Comparison of ENCODE assay signal across 9 cellular contexts in genomic region chr1:12144236-12144635, GRCh38. TPM values are rescaled to one million over a fixed set of nuclear protein-coding genes. Genes with fewer than 3 reads are reported as not detected.
DNase-seq lines count a peak whose midpoint lies in the region; ATAC-seq and TF ChIP-seq lines count a peak whose summit lies in the region.
"Had no signal": no experiment of that assay in that cellular context is flagged by ENCODE, and none has a peak within 500 bp of the region (broad histone marks: within the 10 kb centered on the region; RNA-seq: fewer than 3 reads in every experiment).

No MANE protein-coding gene starts in this region.

- peak; percentile 44 for DNase-seq in ELR (ENCODE audit: low read depth)
- no peak for DNase-seq in WTC11 (ENCODE audit: low spot score)
- DNase-seq in immature natural killer cell = no peak
- peak; percentile 76 for DNase-seq in spleen
- no peak for DNase-seq in RPMI8226
- DNase-seq in NCI-H2196 (lab: John Stamatoyannopoulos, UW; ENCODE audit: unreplicated experiment) = no peak
- DNase-seq: erythroblast had no signal

- H3K4me1 Mint-ChIP-seq in WTC11 = peaks cover 8% of the 10 kb centered on the region
- peaks cover 40 to 54% of the 10 kb centered on the region in 2 donors for H3K4me1 Mint-ChIP-seq in immature natural killer cell

- peaks cover 32 to 100% (median 75%) of the 10 kb centered on the region in 6 donors for H3K4me1 ChIP-seq in spleen

- POLR2A ChIA-PET in WTC11 (lab: Charles Lee) = no interaction called here

- H3K27me3 ChIP-seq in spleen (replicated peaks in 1 of 7) = no peaks in the 10 kb centered on the region

- ATAC-seq in WTC11 (no peak), HG03565 (IDR thresholded peaks at IDR 0.05; ENCODE audit: unreplicated experiment) (no peak)

- peak overlapping the region; percentile 27 to 99 (median 91) for H3K27ac ChIP-seq in spleen

- no peak for TF ChIP-seq CTCF in WTC11 (IDR thresholded peaks at IDR 0.05)
- TF ChIP-seq CTCF in spleen (IDR thresholded peaks at IDR 0.05 in 8 of 11, conservative IDR thresholded peaks at IDR 0.05 in 3 of 11) = no peak

- no peaks in the 10 kb centered on the region for H3K27me3 Mint-ChIP-seq in WTC11 (ENCODE audit: low read depth)
- H3K27me3 Mint-ChIP-seq in immature natural killer cell (ENCODE audit: low read depth in 3 of 3) = peaks cover 2 to 4% (median 3%) of the 10 kb centered on the region in 3 donors
- H3K27me3 Mint-ChIP-seq: activated naive CD8-positive, alpha-beta T cell had no signal

- H3K9me3 Mint-ChIP-seq in WTC11 (no peaks in the 10 kb centered on the region), immature natural killer cell (no peaks in the 10 kb centered on the region)

- H3K36me3 Mint-ChIP-seq in WTC11 (peaks cover 9% of the 10 kb centered on the region; the same call in 1 of the 2 replicates), immature natural killer cell (no peaks in the 10 kb centered on the region)

- 69 to 82% (median 80%) methylated on average over 8 of the region's 8 CpGs for WGBS in spleen, 5 donors

- H3K9me3 ChIP-seq in spleen = no peaks in the 10 kb centered on the region

- H3K4me3 Mint-ChIP-seq in WTC11 = no peak overlapping the region
- H3K4me3 Mint-ChIP-seq in immature natural killer cell = peak overlapping the region in 2 of 5 donors; percentile 54 to 62

- H3K27ac Mint-ChIP-seq in WTC11 = peak overlapping the region; percentile 41; the same call in 1 of the 2 replicates
- H3K27ac Mint-ChIP-seq in immature natural killer cell = peak overlapping the region in 4 of 6 donors; percentile 79 to 90 (median 82)

- intact Hi-C loops in spleen (cut with DNase I; ENCODE audit: low total_unique reads) = no loop called here

- H3K4me3 ChIP-seq in spleen = peak overlapping the region in 1 of 8 donors; percentile 48

- no peaks in the 10 kb centered on the region for H3K36me3 ChIP-seq in spleen

- CTCF ChIA-PET in WTC11 (lab: Charles Lee) = interaction anchor here (1.0 to 2.0 kb wide), 2 partner anchors 20 to 131 kb away, joined by 3 to 10 read pairs; no protein-coding TSS in a partner anchor

- no peak for TF ChIP-seq POLR2A in spleen (IDR thresholded peaks at IDR 0.05)

TF ChIP-seq in WTC11, 78 proteins besides CTCF, POLR2A, EP300 and RAD21:
- no peak for TF ChIP-seq ARID4B (CRISPR knock-in tag; IDR thresholded peaks at IDR 0.05; ENCODE audit: borderline replicate concordance)
- no peak for TF ChIP-seq AR (CRISPR knock-in tag; IDR thresholded peaks at IDR 0.05)
- no peak for TF ChIP-seq FOXK1 (CRISPR knock-in tag; IDR thresholded peaks at IDR 0.05)
- no peak for TF ChIP-seq ERG (CRISPR knock-in tag; IDR thresholded peaks at IDR 0.05)
- no peak for TF ChIP-seq ATF3 (CRISPR knock-in tag; conservative IDR thresholded peaks at IDR 0.05)
- no peak for TF ChIP-seq FOXP1 (CRISPR knock-in tag; IDR thresholded peaks at IDR 0.05; ENCODE audit: borderline replicate concordance)
- TF ChIP-seq ELF4 (CRISPR knock-in tag; IDR thresholded peaks at IDR 0.05; ENCODE audit: low read depth) = no peak
- TF ChIP-seq NR1H2 (CRISPR knock-in tag; IDR thresholded peaks at IDR 0.05) = no peak
- no peak for TF ChIP-seq ATF2 (CRISPR knock-in tag; IDR thresholded peaks at IDR 0.05; ENCODE audit: borderline replicate concordance, low read depth)
- no peak for TF ChIP-seq ZMAT4 (CRISPR knock-in tag; IDR thresholded peaks at IDR 0.05)
- TF ChIP-seq CBFB (CRISPR knock-in tag; IDR thresholded peaks at IDR 0.05; ENCODE audit: low read depth) = no peak
- no peak for TF ChIP-seq GABPB1 (CRISPR knock-in tag; IDR thresholded peaks at IDR 0.05)
- TF ChIP-seq FOXJ3 (CRISPR knock-in tag; IDR thresholded peaks at IDR 0.05; ENCODE audit: borderline replicate concordance) = no peak
- no peak for TF ChIP-seq IRF2 (CRISPR knock-in tag; IDR thresholded peaks at IDR 0.05; ENCODE audit: borderline replicate concordance, low read depth)
- TF ChIP-seq TEAD4 (CRISPR knock-in tag; IDR thresholded peaks at IDR 0.05) = no peak

RNA-seq across cellular contexts. Expression of gene TNFRSF1B, which starts 22.6 kb away (rescaled TPM):
- total RNA-seq in WTC11 (2021) = 1.6 to 2.7 TPM (median 2.1 TPM) in 3 replicates
- 100 to 1,000 TPM; 162 to 269 (median 165) TPM for polyA plus RNA-seq in immature natural killer cell
- 100 to 1,000 TPM; 142 to 233 (median 183) TPM for total RNA-seq in spleen
- 10 to 100 TPM; 28.5 to 63.2 (median 36.8) TPM for polyA plus RNA-seq in spleen

Comparison
In these comparisons a context has a peak if more than half of its experiments do, and no peak if none do; other contexts are left out.
1. DNase-seq: peak in ELR (single experiment) and spleen (single experiment); none in WTC11 (single experiment), immature natural killer cell (0 of 3), RPMI8226 (single experiment) and NCI-H2196 (single experiment).
2. RNA of gene TNFRSF1B, which starts 22.6 kb away (total RNA-seq): 142 to 233 TPM in spleen; 1.6 to 2.7 TPM in WTC11; every median in the first group is over 10 times any median in the second.